23 cellular contexts compared by ENCODE assay signal in the genomic region with DNA sequence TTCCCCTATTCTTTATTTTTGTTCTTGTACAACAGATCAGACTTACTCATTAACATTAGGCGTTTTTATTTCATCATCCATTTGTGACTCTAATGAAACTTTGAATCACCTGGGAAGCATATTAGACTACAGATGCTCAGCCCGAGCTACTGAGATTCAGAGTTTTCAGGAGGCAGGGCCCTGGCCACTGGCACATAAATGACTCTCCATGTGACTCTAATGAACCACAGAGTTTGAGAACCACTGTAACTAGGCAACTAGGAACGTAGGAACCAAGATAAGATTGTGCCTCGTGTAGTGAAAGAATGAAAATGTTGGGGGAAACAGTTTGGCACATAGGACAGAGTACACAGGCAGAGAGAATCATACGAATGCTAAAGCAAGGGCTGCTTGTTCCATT.
DNase-seq lines count a peak whose midpoint lies in the region; ATAC-seq, FAIRE-seq and TF ChIP-seq lines count a peak whose summit lies in the region.
"Had no signal": no experiment of that assay in that cellular context is flagged by ENCODE, and none has a peak within 500 bp of the region (broad histone marks: within the 10 kb centered on the region; RNA-seq: fewer than 3 reads in every experiment).

No MANE protein-coding gene starts in this region.

- H3K36me3 Mint-ChIP-seq in astrocyte (ENCODE audit: low read depth, unreplicated experiment) = no peaks in the 10 kb centered on the region
- H3K36me3 Mint-ChIP-seq: CD14-positive monocyte had no signal

- H3K36me3 ChIP-seq in astrocyte (ENCODE audit: insufficient read depth, low read length) (no peaks in the 10 kb centered on the region), smooth muscle cell (ENCODE audit: low read depth) (no peaks in the 10 kb centered on the region)
- H3K36me3 ChIP-seq: Peyer's patch, SJCRH30 had no signal

- H3K4me3 Mint-ChIP-seq in astrocyte (ENCODE audit: unreplicated experiment) = no peak overlapping the region
- H3K4me3 Mint-ChIP-seq: B cell, CD14-positive monocyte, GM23338 had no signal

- no peak overlapping the region for H3K4me2 ChIP-seq in astrocyte (ENCODE audit: low read length)
- H3K4me2 ChIP-seq in smooth muscle cell = no peak overlapping the region
- H3K4me2 ChIP-seq: GM23338 had no signal

- no peak overlapping the region for H3K27ac ChIP-seq in astrocyte (ENCODE audit: low read depth, low read length)
- no peak overlapping the region for H3K27ac ChIP-seq in smooth muscle cell (ENCODE audit: low read depth)
- H3K27ac ChIP-seq: Peyer's patch, SJCRH30 had no signal

- no peaks in the 10 kb centered on the region for H3K27me3 Mint-ChIP-seq in astrocyte (ENCODE audit: low read depth, unreplicated experiment)
- H3K27me3 Mint-ChIP-seq: B cell had no signal

- H3K9me3 ChIP-seq in astrocyte (ENCODE audit: insufficient read depth, low read depth, low read length) (no peaks in the 10 kb centered on the region), smooth muscle cell (replicated peaks; ENCODE audit: low read depth) (no peaks in the 10 kb centered on the region)
- H3K9me3 ChIP-seq: SJCRH30 had no signal

- no peaks in the 10 kb centered on the region for H3F3A ChIP-seq in smooth muscle cell (ENCODE audit: low read depth)

- H3K4me3 ChIP-seq in astrocyte (ENCODE audit: insufficient read depth, low read depth, low read length) = no peak overlapping the region
- no peak overlapping the region for H3K4me3 ChIP-seq in fibroblast of pulmonary artery (replicated peaks; ENCODE audit: low read depth, low read length)
- no peak overlapping the region for H3K4me3 ChIP-seq in smooth muscle cell
- H3K4me3 ChIP-seq: GM23338, K562, Peyer's patch, SJCRH30 had no signal

- H3K4me1 Mint-ChIP-seq in astrocyte (ENCODE audit: low read depth, unreplicated experiment) = no peaks in the 10 kb centered on the region
- H3K4me1 Mint-ChIP-seq: B cell, CD14-positive monocyte had no signal

- H3K9ac ChIP-seq in astrocyte (ENCODE audit: low read length) (no peak overlapping the region), smooth muscle cell (ENCODE audit: low read depth) (no peak overlapping the region)

- H4K20me1 ChIP-seq in astrocyte (ENCODE audit: insufficient read depth, low read length) (no peaks in the 10 kb centered on the region), smooth muscle cell (ENCODE audit: low read depth) (no peaks in the 10 kb centered on the region)

- no peak for TF ChIP-seq CTCF in astrocyte (IDR thresholded peaks at IDR 0.05; ENCODE audit: insufficient read depth, low read depth, low read length)
- TF ChIP-seq CTCF in fibroblast of pulmonary artery (IDR thresholded peaks at IDR 0.05; ENCODE audit: low read length, missing control alignments) = no peak
- TF ChIP-seq CTCF in smooth muscle cell (IDR thresholded peaks at IDR 0.05; ENCODE audit: borderline replicate concordance, insufficient read depth, poor library complexity, severe bottlenecking) = no peak

- no peak for FAIRE-seq in astrocyte (lab: Jason Lieb, UNC)
- FAIRE-seq: A204.1, K562 had no signal

- H3K79me2 ChIP-seq in astrocyte (ENCODE audit: insufficient read depth, low read length) = no peaks in the 10 kb centered on the region
- no peaks in the 10 kb centered on the region for H3K79me2 ChIP-seq in smooth muscle cell (ENCODE audit: low read depth)

- H3K27me3 ChIP-seq in astrocyte (ENCODE audit: insufficient read depth, low read length) = no peaks in the 10 kb centered on the region
- no peaks in the 10 kb centered on the region for H3K27me3 ChIP-seq in smooth muscle cell (ENCODE audit: low read depth)
- H3K27me3 ChIP-seq: Peyer's patch, SJCRH30 had no signal

- no peak overlapping the region for H2AFZ ChIP-seq in astrocyte (ENCODE audit: low read depth, low read length)
- peak overlapping the region; percentile 14 for H2AFZ ChIP-seq in smooth muscle cell (ENCODE audit: low read depth)
- H2AFZ ChIP-seq: GM23338 had no signal

- DNase-seq in NCI-H748 (lab: John Stamatoyannopoulos, UW; ENCODE audit: unreplicated experiment) = peak; percentile 22
- no peak for DNase-seq in NCI-H748 treated with DMSO at 0.1 percent for 48 hours (lab: John Stamatoyannopoulos, UW)
- DNase-seq in astrocyte (ENCODE audit: low read depth) = peak; percentile 46
- DNase-seq in fibroblast of pulmonary artery (ENCODE audit: low read depth) = peak; percentile 45
- no peak for DNase-seq in smooth muscle cell (lab: John Stamatoyannopoulos, UW; ENCODE audit: unreplicated experiment)
- DNase-seq in A172 (ENCODE audit: low spot score) = no peak
- DNase-seq: HCEC 1CT, NCI-H1092, NCI-H1436, NCI-H187 treated with DMSO at 0.1 percent for 48 hours, NCI-H2107, NCI-H2227 treated with DMSO at 0.1 percent for 48 hours, NCI-H510A, NCI-H774, Peyer's patch, SJCRH30 had no signal

- no peak for ATAC-seq in GM19452 (IDR thresholded peaks at IDR 0.05; ENCODE audit: unreplicated experiment)
- no peak for ATAC-seq in HG03378 (IDR thresholded peaks at IDR 0.05; ENCODE audit: unreplicated experiment)
- ATAC-seq: GM23338, K562 had no signal

- H3K27ac Mint-ChIP-seq in astrocyte (ENCODE audit: unreplicated experiment) = no peak overlapping the region
- H3K27ac Mint-ChIP-seq: B cell, CD14-positive monocyte, GM23338 had no signal

- H3K4me1 ChIP-seq in astrocyte (ENCODE audit: insufficient read depth, low read length) (no peaks in the 10 kb centered on the region), smooth muscle cell (ENCODE audit: low read depth) (no peaks in the 10 kb centered on the region)
- H3K4me1 ChIP-seq: Peyer's patch, SJCRH30 had no signal

- WGBS in smooth muscle cell (ENCODE audit: low lambda C conversion rate) = 49% methylated on average over 5 of the region's 5 CpGs

- peaks cover 3% of the 10 kb centered on the region for H3K9me3 Mint-ChIP-seq in astrocyte (ENCODE audit: unreplicated experiment)

Comparison
In these comparisons a context has a peak if more than half of its experiments do, and no peak if none do; other contexts are left out.
1. DNase-seq: peak in NCI-H748 (single experiment), astrocyte (single experiment) and fibroblast of pulmonary artery (single experiment); none in NCI-H748 treated with DMSO at 0.1 percent for 48 hours (single experiment), smooth muscle cell (single experiment) and A172 (single experiment).